Comparison of ENCODE assay signal across 1 cellular context in the genomic region with DNA sequence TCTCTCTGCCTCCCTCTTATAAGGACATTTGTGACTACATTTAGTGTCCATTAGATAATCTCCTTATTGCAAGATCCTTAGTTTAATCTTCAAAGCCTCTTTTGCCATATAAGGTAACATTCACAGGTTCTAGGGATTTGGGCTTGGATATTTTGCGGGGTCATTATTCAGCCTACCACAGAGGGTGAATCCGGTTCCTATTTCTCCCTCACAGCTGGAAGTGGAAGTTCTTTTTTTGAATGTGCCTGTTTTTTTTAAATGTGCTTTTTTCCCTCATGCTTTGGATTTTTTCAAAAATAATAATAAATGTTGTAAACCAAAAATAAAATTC.
A peak's percentile ranks its signal among the peaks of the same experiment; 100 is the strongest.
TF ChIP-seq lines count a peak whose summit lies in the region.

No MANE protein-coding gene starts in this region.

TF ChIP-seq in H1, 55 proteins besides CTCF, POLR2A, EP300 and RAD21:
- no peak for TF ChIP-seq GTF2F1 (IDR thresholded peaks at IDR 0.05; ENCODE audit: borderline replicate concordance, low read depth, low read length)
- TF ChIP-seq SRF (IDR thresholded peaks at IDR 0.05; ENCODE audit: low read depth, low read length): peak; percentile 87
TF ChIP-seq in H1: peak in this region for 1.
